ENCODE assay signal across 24 cellular contexts in genomic region chr6:137980777-137981176, GRCh38.
"Had no signal": no experiment of that assay in that cellular context is flagged by ENCODE, and none has a peak within 500 bp of the region (broad histone marks: within the 10 kb centered on the region; RNA-seq: fewer than 3 reads in every experiment).

No MANE protein-coding gene starts in this region.

- H3K36me3 Mint-ChIP-seq: mesothelial cell of epicardium, naive B cell had no signal

- ATAC-seq: foreskin keratinocyte, gastroesophageal sphincter, heart left ventricle, left cardiac atrium, left lung, left ventricle myocardium superior, lower lobe of right lung, mucosa of descending colon had no signal

- H3K27me3 Mint-ChIP-seq: naive B cell had no signal

- DNase-seq: dermis blood vessel endothelial cell; dorsolateral prefrontal cortex; effector CD4-positive, alpha-beta T cell; effector memory CD4-positive, alpha-beta T cell; foreskin keratinocyte; heart left ventricle; hypothalamus; immature natural killer cell; left cardiac atrium; left lung; left ventricle myocardium superior; lower lobe of right lung; mesenchymal stem cell; mucosa of descending colon; naive B cell had no signal

- H3K9me3 Mint-ChIP-seq: mesothelial cell of epicardium had no signal

- H2AFZ ChIP-seq: hepatocyte had no signal

- H3K4me3 ChIP-seq: coronary artery, dorsolateral prefrontal cortex, esophagus muscularis mucosa, gastroesophageal sphincter, heart left ventricle, hepatocyte, left lung, lower lobe of right lung, mucosa of descending colon had no signal

- H3K79me2 ChIP-seq: hepatocyte had no signal

- FAIRE-seq: colon, endothelial cell of umbilical vein, frontal cortex, keratinocyte had no signal

- H3K9me3 ChIP-seq: esophagus muscularis mucosa, gastroesophageal sphincter, heart left ventricle, left lung, lower lobe of right lung, mucosa of descending colon had no signal

- H3K27me3 ChIP-seq: dorsolateral prefrontal cortex, esophagus muscularis mucosa, foreskin keratinocyte, gastroesophageal sphincter, heart left ventricle, hepatocyte, left lung had no signal

- H3K27ac ChIP-seq: coronary artery, dorsolateral prefrontal cortex, esophagus muscularis mucosa, foreskin keratinocyte, gastroesophageal sphincter, heart left ventricle, hepatocyte, left lung, lower lobe of right lung had no signal

- H3K4me3 Mint-ChIP-seq: immature natural killer cell, mesothelial cell of epicardium, naive B cell had no signal

- H3K27ac Mint-ChIP-seq: immature natural killer cell, mesothelial cell of epicardium, naive B cell had no signal

- H3K36me3 ChIP-seq: esophagus muscularis mucosa, gastroesophageal sphincter, heart left ventricle, left lung, lower lobe of right lung had no signal

- H3K4me2 ChIP-seq: hepatocyte had no signal

- H3K4me1 ChIP-seq: esophagus muscularis mucosa, gastroesophageal sphincter, lower lobe of right lung had no signal
